In genomic region chr2:136305517-136306192, GRCh38 we compare ENCODE assay signal across 8 cellular contexts.
DNase-seq lines count a peak whose midpoint lies in the region; ATAC-seq and TF ChIP-seq lines count a peak whose summit lies in the region.

No MANE protein-coding gene starts in this region.

- H3K27ac ChIP-seq in CD4-positive, alpha-beta T cell (ENCODE audit: low read depth, low read length): no peak overlapping the region
- peak overlapping the region; percentile 46 for H3K27ac ChIP-seq in KOPT-K1 (ENCODE audit: low read depth, low read length, poor library complexity, severe bottlenecking)

- H3K27ac Mint-ChIP-seq in CD4-positive, alpha-beta T cell: no peak overlapping the region
- peak overlapping the region; percentile 47 for H3K27ac Mint-ChIP-seq in activated CD8-positive, alpha-beta memory T cell treated with anti-CD3 and anti-CD28 coated beads, Interleukin-2, amount 10 ng/mL, durations not matched to agents 7 days and 5 days

- peak; percentile 95 for ATAC-seq in CD4-positive, alpha-beta T cell (ENCODE audit: poor library complexity)
- peak; percentile 87 for ATAC-seq in GM21367 (IDR thresholded peaks at IDR 0.05; ENCODE audit: unreplicated experiment)
- peak; percentile 96 for ATAC-seq in activated CD8-positive, alpha-beta memory T cell treated with anti-CD3 and anti-CD28 coated beads, Interleukin-2, amount 10 ng/mL, durations not matched to agents 7 days and 5 days
- no peak for ATAC-seq in omental fat pad (ENCODE audit: low FRiP score)

- intact Hi-C loops in CD4-positive, alpha-beta T cell (cut with DNase I, micrococcal nuclease): no loop called here

- CTCF ChIA-PET in CD4-positive, alpha-beta T cell (lab: Charles Lee): interaction anchor here (0.6 kb wide), 2 partner anchors 23 to 1335 kb away, joined by 3 read pairs; no protein-coding TSS in a partner anchor
- CTCF ChIA-PET in activated CD8-positive, alpha-beta memory T cell treated with anti-CD3 and anti-CD28 coated beads, Interleukin-2, amount 10 ng/mL, durations not matched to agents 7 days and 5 days (lab: Charles Lee): interaction anchor here (1.2 to 2.0 kb wide), 2 partner anchors 11 to 53 kb away, joined by 4 read pairs; no protein-coding TSS in a partner anchor

- POLR2A ChIA-PET in CD4-positive, alpha-beta T cell (lab: Charles Lee): no interaction called here

- H3K9me3 Mint-ChIP-seq in CD4-positive, alpha-beta T cell: no peaks in the 10 kb centered on the region
- no peaks in the 10 kb centered on the region for H3K9me3 Mint-ChIP-seq in activated CD8-positive, alpha-beta memory T cell treated with anti-CD3 and anti-CD28 coated beads, Interleukin-2, amount 10 ng/mL, durations not matched to agents 7 days and 5 days (ENCODE audit: low read depth)

- H3K36me3 ChIP-seq in KOPT-K1 (ENCODE audit: insufficient read depth, low read length): no peaks in the 10 kb centered on the region

- peak in 7 of 10 experiments; percentile 23 to 57 (median 40) for DNase-seq in CD4-positive, alpha-beta T cell
- peak; percentile 75 for DNase-seq in activated CD8-positive, alpha-beta memory T cell treated with anti-CD3 and anti-CD28 coated beads, Interleukin-2, amount 10 ng/mL, durations not matched to agents 7 days and 5 days
- peak; percentile 11 to 34 for DNase-seq in stimulated activated CD4-positive, alpha-beta T cell treated with anti-CD3 and anti-CD28 coated beads, Interleukin-15, amount 100 ng/mL, for 1 hour (ENCODE audit: low read depth in 1 of 2, low spot score in 1 of 2)
- no peak for DNase-seq in globus pallidus (ENCODE audit: low spot score)
- no peak for DNase-seq in mesenteric fat pad (ENCODE audit: low spot score)
- DNase-seq in omental fat pad (ENCODE audit: low spot score): no peak

- H3K27me3 ChIP-seq in CD4-positive, alpha-beta T cell (ENCODE audit: control insufficient read depth, insufficient read depth, low read length): no peaks in the 10 kb centered on the region

- H3K36me3 Mint-ChIP-seq in CD4-positive, alpha-beta T cell (ENCODE audit: low read depth): no peaks in the 10 kb centered on the region
- peaks cover 6% of the 10 kb centered on the region for H3K36me3 Mint-ChIP-seq in activated CD8-positive, alpha-beta memory T cell treated with anti-CD3 and anti-CD28 coated beads, Interleukin-2, amount 10 ng/mL, durations not matched to agents 7 days and 5 days

- no peaks in the 10 kb centered on the region for H3K9me3 ChIP-seq in CD4-positive, alpha-beta T cell (ENCODE audit: control insufficient read depth, low read length)
- H3K9me3 ChIP-seq in KOPT-K1 (ENCODE audit: insufficient read depth, low read length, poor library complexity, severe bottlenecking): no peaks in the 10 kb centered on the region

- H3K4me1 Mint-ChIP-seq in CD4-positive, alpha-beta T cell (ENCODE audit: low read depth): peaks cover 6% of the 10 kb centered on the region
- H3K4me1 Mint-ChIP-seq in activated CD8-positive, alpha-beta memory T cell treated with anti-CD3 and anti-CD28 coated beads, Interleukin-2, amount 10 ng/mL, durations not matched to agents 7 days and 5 days: peaks cover 23% of the 10 kb centered on the region

- H3K4me3 Mint-ChIP-seq in CD4-positive, alpha-beta T cell: no peak overlapping the region
- H3K4me3 Mint-ChIP-seq in activated CD8-positive, alpha-beta memory T cell treated with anti-CD3 and anti-CD28 coated beads, Interleukin-2, amount 10 ng/mL, durations not matched to agents 7 days and 5 days: no peak overlapping the region

- no peak for TF ChIP-seq CTCF in CD4-positive, alpha-beta T cell (IDR thresholded peaks at IDR 0.05)
- no peak for TF ChIP-seq CTCF in omental fat pad (IDR thresholded peaks at IDR 0.05)

- H3K27me3 Mint-ChIP-seq in CD4-positive, alpha-beta T cell: no peaks in the 10 kb centered on the region
- H3K27me3 Mint-ChIP-seq in activated CD8-positive, alpha-beta memory T cell treated with anti-CD3 and anti-CD28 coated beads, Interleukin-2, amount 10 ng/mL, durations not matched to agents 7 days and 5 days: peaks cover 6% of the 10 kb centered on the region

Comparison
In these comparisons a context has a peak if more than half of its experiments do, and no peak if none do; other contexts are left out.
1. DNase-seq: peak in CD4-positive, alpha-beta T cell (7 of 10), activated CD8-positive, alpha-beta memory T cell treated with anti-CD3 and anti-CD28 coated beads, Interleukin-2, amount 10 ng/mL, durations not matched to agents 7 days and 5 days (single experiment) and stimulated activated CD4-positive, alpha-beta T cell treated with anti-CD3 and anti-CD28 coated beads, Interleukin-15, amount 100 ng/mL, for 1 hour (2 of 2); none in globus pallidus (single experiment), mesenteric fat pad (single experiment) and omental fat pad (single experiment).